Comparison of ENCODE assay signal across 8 cellular contexts in the genomic region with DNA sequence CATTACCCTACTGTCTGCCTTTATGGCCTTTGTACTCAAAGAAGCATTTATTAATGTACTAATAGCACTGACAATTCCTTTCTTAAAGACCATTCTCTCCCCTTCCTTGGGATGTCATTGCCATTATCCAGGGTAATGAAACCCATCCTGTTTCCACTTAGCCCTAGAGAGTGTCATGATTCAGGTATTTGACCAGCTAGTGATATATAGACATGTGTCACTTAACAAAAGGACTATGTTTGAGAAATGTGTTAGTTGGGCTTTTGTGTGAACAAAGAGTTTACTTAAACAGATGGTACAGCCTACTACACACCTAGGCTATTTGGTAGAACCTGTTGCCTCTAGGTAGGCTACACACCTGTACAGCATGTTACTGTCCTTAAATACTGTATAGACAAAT. TPM values are rescaled to one million over a fixed set of nuclear protein-coding genes. Genes with fewer than 3 reads are reported as not detected.
DNase-seq lines count a peak whose midpoint lies in the region; ATAC-seq and TF ChIP-seq lines count a peak whose summit lies in the region.

No MANE protein-coding gene starts in this region.

- in situ Hi-C loops in Panc1 (cut with HindIII; ENCODE audit: low pct_unique_long_range_greater_than_20kb, low sequenced_read_pairs): no loop called here

- no TSS peak for BruUV-seq in Panc1 (replicated peaks; lab: Mats Ljungman, UMichigan)

- no peak for TF ChIP-seq CTCF in SK-N-SH (IDR thresholded peaks at IDR 0.05)
- no peak for TF ChIP-seq CTCF in Panc1 (IDR thresholded peaks at IDR 0.05)
- TF ChIP-seq CTCF in endothelial cell (IDR thresholded peaks at IDR 0.05; ENCODE audit: unreplicated experiment): no peak
- no peak for TF ChIP-seq CTCF in psoas muscle (IDR thresholded peaks at IDR 0.05)

- TF ChIP-seq RAD21 in SK-N-SH (IDR thresholded peaks at IDR 0.05; ENCODE audit: low read length): no peak

- no peak for ATAC-seq in SK-N-SH treated with all-trans-retinoic acid at 6 μM for 48 hours
- no peak for ATAC-seq in Panc1
- ATAC-seq in psoas muscle: no peak
- ATAC-seq in HG03457 (IDR thresholded peaks at IDR 0.05; ENCODE audit: unreplicated experiment): no peak

- H3K27ac Mint-ChIP-seq in endothelial cell (ENCODE audit: unreplicated experiment): no peak overlapping the region

- H4K20me1 ChIP-seq in SK-N-SH (ENCODE audit: insufficient read depth): peaks cover 23% of the 10 kb centered on the region

- peak overlapping the region; percentile 81 for H3K4me3 Mint-ChIP-seq in endothelial cell (ENCODE audit: unreplicated experiment)

- POLR2A ChIA-PET in SK-N-SH (lab: Yijun Ruan, JAX) (no interaction called here), Panc1 (lab: Charles Lee) (interaction anchor here (0.6 kb wide), 1 partner anchor 171 kb away, joined by 3 read pairs; no protein-coding TSS in a partner anchor)

- peaks cover 5% of the 10 kb centered on the region for H3K36me3 Mint-ChIP-seq in endothelial cell (ENCODE audit: low read depth, unreplicated experiment)

- H3K4me1 ChIP-seq in SK-N-SH (ENCODE audit: control insufficient read depth in 1 of 2, insufficient read depth in 2 of 2, low read depth in 1 of 2, low read length in 1 of 2) (0 out of 4 replicates have a peak, but pooled peaks cover 0 to 5% of the 10 kb centered on the region in 2 experiments), Panc1 (ENCODE audit: control insufficient read depth, insufficient read depth, low read length) (peaks cover 9% of the 10 kb centered on the region), psoas muscle (peaks cover 19% of the 10 kb centered on the region)

- H3F3A ChIP-seq in SK-N-SH (replicated peaks; ENCODE audit: insufficient read depth): peaks cover 20% of the 10 kb centered on the region

- H3K9ac ChIP-seq in SK-N-SH: no peak overlapping the region

- no peaks in the 10 kb centered on the region for H3K9me3 Mint-ChIP-seq in endothelial cell (ENCODE audit: unreplicated experiment)

- no peaks in the 10 kb centered on the region for H3K27me3 ChIP-seq in SK-N-SH (ENCODE audit: insufficient read depth)
- no peaks in the 10 kb centered on the region for H3K27me3 ChIP-seq in Panc1 (ENCODE audit: control insufficient read depth, insufficient read depth, low read length)
- no peaks in the 10 kb centered on the region for H3K27me3 ChIP-seq in psoas muscle (ENCODE audit: insufficient read depth in 3 of 3, low read length in 2 of 3)

- no peak overlapping the region for H2AFZ ChIP-seq in SK-N-SH (ENCODE audit: low read depth)

- H3K27ac ChIP-seq in SK-N-SH (ENCODE audit: low read depth in 2 of 2, low read length in 1 of 2) (no peak overlapping the region), Panc1 (ENCODE audit: low read length) (peak overlapping the region; percentile 35), psoas muscle (peak overlapping the region; percentile 58)

- DNase-seq in SK-N-SH: no peak
- no peak for DNase-seq in Panc1 (ENCODE audit: low read depth, low spot score)
- no peak for DNase-seq in endothelial cell (ENCODE audit: low spot score)
- no peak for DNase-seq in psoas muscle
- DNase-seq in nucleus accumbens (lab: John Stamatoyannopoulos, UW): no peak
- no peak for DNase-seq in NCI-H2107 treated with DMSO at 0.1 percent for 48 hours (lab: John Stamatoyannopoulos, UW; ENCODE audit: unreplicated experiment)

- CTCF ChIA-PET in SK-N-SH (lab: Yijun Ruan, JAX) (interaction anchor here (0.6 to 1.1 kb wide), 2 partner anchors 155 to 279 kb away, joined by 3 to 5 read pairs; no protein-coding TSS in a partner anchor), Panc1 (lab: Charles Lee) (interaction anchor here (0.6 kb wide), 1 partner anchor 352 kb away, joined by 3 read pairs; no protein-coding TSS in a partner anchor)

- H3K27me3 Mint-ChIP-seq in endothelial cell (ENCODE audit: unreplicated experiment): no peaks in the 10 kb centered on the region

- no peak for TF ChIP-seq EP300 in SK-N-SH (IDR thresholded peaks at IDR 0.05; ENCODE audit: borderline replicate concordance in 1 of 2, low read depth in 1 of 2, low read length in 1 of 2)

- H3K36me3 ChIP-seq in SK-N-SH (replicated peaks in 1 of 2; ENCODE audit: control insufficient read depth in 1 of 2, insufficient read depth in 2 of 2, low read length in 1 of 2) (peaks cover 2 to 40% of the 10 kb centered on the region in 2 experiments), Panc1 (ENCODE audit: control insufficient read depth, insufficient read depth, low read length) (no peaks in the 10 kb centered on the region; the same call in 1 of the 2 replicates), psoas muscle (ENCODE audit: insufficient read depth in 1 of 2, low read depth in 1 of 2) (peaks cover 2 to 34% of the 10 kb centered on the region in 2 donors)

- H3K4me1 Mint-ChIP-seq in endothelial cell (ENCODE audit: unreplicated experiment): peaks cover 4% of the 10 kb centered on the region

- H3K4me2 ChIP-seq in SK-N-SH: peak overlapping the region; percentile 88

- H3K9me2 ChIP-seq in SK-N-SH: no peaks in the 10 kb centered on the region

- H3K4me3 ChIP-seq in SK-N-SH (ENCODE audit: low read depth in 2 of 2, low read length in 1 of 2): peak overlapping the region in 1 of 2 experiments; percentile 92; a peak in 1 of 4 replicates
- H3K4me3 ChIP-seq in Panc1 (ENCODE audit: low read depth in 2 of 2, low read length in 2 of 2): peak overlapping the region; percentile 82 to 99; a peak in 3 of 4 replicates
- peak overlapping the region; percentile 83 for H3K4me3 ChIP-seq in psoas muscle

- H3K79me2 ChIP-seq in SK-N-SH (ENCODE audit: insufficient read depth): peaks cover 77% of the 10 kb centered on the region

- intact Hi-C loops in Panc1 (cut with micrococcal nuclease; ENCODE audit: unreplicated experiment): loop anchor here (10.0 kb wide), 1 partner anchor 69 kb away; the partner anchor contains the start of gene CREBRF
- intact Hi-C loops in psoas muscle (cut with DNase I): loop anchor here (10.0 kb wide), 2 partner anchors 69 to 159 kb away; partner anchors contain the start of genes BNIP1 (in 1 of the 2) and CREBRF (in 1 of the 2)

- no peaks in the 10 kb centered on the region for H3K9me3 ChIP-seq in SK-N-SH
- H3K9me3 ChIP-seq in Panc1 (ENCODE audit: control insufficient read depth, insufficient read depth, low read depth, low read length): no peaks in the 10 kb centered on the region
- H3K9me3 ChIP-seq in psoas muscle: no peaks in the 10 kb centered on the region

TF ChIP-seq in SK-N-SH, 30 proteins besides CTCF, POLR2A, EP300 and RAD21:
- TF ChIP-seq NFIC (IDR thresholded peaks at IDR 0.05; ENCODE audit: borderline replicate concordance): no peak
- TF ChIP-seq MEF2A (IDR thresholded peaks at IDR 0.05; ENCODE audit: borderline replicate concordance, low read depth): no peak
- no peak for TF ChIP-seq TCF12 (IDR thresholded peaks at IDR 0.05)
- TF ChIP-seq SIN3A (IDR thresholded peaks at IDR 0.05; ENCODE audit: borderline replicate concordance, low read depth, low read length): no peak
- no peak for TF ChIP-seq FOXJ3 (CRISPR knock-in tag; IDR thresholded peaks at IDR 0.05)

TF ChIP-seq in SK-N-SH treated with all-trans-retinoic acid at 6 μM for 48 hours, 23 proteins besides CTCF, POLR2A, EP300 and RAD21 (continues in another document):
- no peak for TF ChIP-seq OSR1 (CRISPR knock-in tag; IDR thresholded peaks at IDR 0.05)
- TF ChIP-seq GLIS3 (CRISPR knock-in tag; IDR thresholded peaks at IDR 0.05): no peak
- no peak for TF ChIP-seq ZNF70 (CRISPR knock-in tag; IDR thresholded peaks at IDR 0.05)
- no peak for TF ChIP-seq TOX (CRISPR knock-in tag; IDR thresholded peaks at IDR 0.05; ENCODE audit: borderline replicate concordance)
- TF ChIP-seq ZFP30 (CRISPR knock-in tag; IDR thresholded peaks at IDR 0.05): no peak
- no peak for TF ChIP-seq ZC3H10 (CRISPR knock-in tag; IDR thresholded peaks at IDR 0.05)
- no peak for TF ChIP-seq TSHZ2 (CRISPR knock-in tag; IDR thresholded peaks at IDR 0.05)
- TF ChIP-seq ZNF8 (CRISPR knock-in tag; IDR thresholded peaks at IDR 0.05): no peak
- no peak for TF ChIP-seq ISL1 (CRISPR knock-in tag; IDR thresholded peaks at IDR 0.05)
- TF ChIP-seq ESRRG (CRISPR knock-in tag; IDR thresholded peaks at IDR 0.05): no peak

RNA-seq across cellular contexts. Expression of gene ATP6V0E1, which starts 2.0 kb away (rescaled TPM):
- polyA plus RNA-seq in SK-N-SH (2012; rRNA removed) (215 and 243 TPM in 2 replicates), psoas muscle (100 to 1,000 TPM; 156 to 319 (median 201) TPM)
- polyA plus RNA-seq in SK-N-SH (2012; cell fraction: cytosol; rRNA removed): 278 and 338 TPM in 2 replicates
- polyA plus RNA-seq in SK-N-SH (2012; cell fraction: nucleus; rRNA removed): 73.7 and 85.6 TPM in 2 replicates
- total RNA-seq in Panc1 (2021; ENCODE audit: unreplicated experiment) (332 TPM), endothelial cell (ENCODE audit: unreplicated experiment) (147 TPM), psoas muscle (100 to 1,000 TPM in 3 of 4 donors, 10 to 100 TPM in 1; 97.8 to 176 (median 147) TPM)
- 425 TPM for polyA plus RNA-seq in Panc1 (2012; ENCODE audit: insufficient read length)

RNA-seq across cellular contexts. Expression of gene RPL26L1, which starts 26.4 kb away (rescaled TPM):
- polyA plus RNA-seq in SK-N-SH (2012; rRNA removed) (193 and 212 TPM in 2 replicates), psoas muscle (10 to 100 TPM; 33.3 to 80.9 (median 50.7) TPM)
- polyA plus RNA-seq in SK-N-SH (2012; cell fraction: cytosol; rRNA removed): 199 and 206 TPM in 2 replicates
- polyA plus RNA-seq in SK-N-SH (2012; cell fraction: nucleus; rRNA removed): 86.4 and 89.6 TPM in 2 replicates
- total RNA-seq in Panc1 (2021; ENCODE audit: unreplicated experiment) (49.8 TPM), endothelial cell (ENCODE audit: unreplicated experiment) (48.6 TPM), psoas muscle (10 to 100 TPM; 21.5 to 31.4 (median 27.7) TPM)
- 75.2 TPM for polyA plus RNA-seq in Panc1 (2012; ENCODE audit: insufficient read length)

Comparison
In these comparisons a context has a peak if more than half of its experiments do, and no peak if none do; other contexts are left out.
1. H3K27ac ChIP-seq: peak in Panc1 (single experiment) and psoas muscle (single experiment); none in SK-N-SH (0 of 2).